Comparison of ENCODE assay signal across 1 cellular context in genomic region chr3:124858275-124858674, GRCh38.
TF ChIP-seq lines count a peak whose summit lies in the region.

No MANE protein-coding gene starts in this region.

TF ChIP-seq in K562, 482 proteins besides CTCF, POLR2A, EP300 and RAD21 (continued from another document):
- TF ChIP-seq ZBTB9 (CRISPR knock-in tag; IDR thresholded peaks at IDR 0.05) (no peak), RBM34 (IDR thresholded peaks at IDR 0.05; ENCODE audit: borderline replicate concordance, insufficient read depth, low read length) (no peak), HOXB6 (CRISPR knock-in tag; IDR thresholded peaks at IDR 0.05; ENCODE audit: borderline replicate concordance) (no peak), TRIM24 (IDR thresholded peaks at IDR 0.05) (no peak)
